Comparison of ENCODE assay signal across 1 cellular context in genomic region chr3:30292192-30292893, GRCh38.
A peak's percentile ranks its signal among the peaks of the same experiment; 100 is the strongest.
TF ChIP-seq lines count a peak whose summit lies in the region.

No MANE protein-coding gene starts in this region.

TF ChIP-seq in HepG2, 621 proteins besides CTCF, POLR2A, EP300 and RAD21 (continued from another document and continues in another):
- TF ChIP-seq GRHL1 (CRISPR knock-in tag; conservative IDR thresholded peaks at IDR 0.05) (no peak), ZNF382 (CRISPR knock-in tag; IDR thresholded peaks at IDR 0.05; ENCODE audit: borderline replicate concordance) (no peak), ZNF609 (CRISPR knock-in tag; IDR thresholded peaks at IDR 0.05; ENCODE audit: borderline replicate concordance) (no peak), JUND (CRISPR knock-in tag; IDR thresholded peaks at IDR 0.05) (0 out of 2 replicates have a peak, but pooled peaks have one; percentile 35), MXD1 (CRISPR knock-in tag; IDR thresholded peaks at IDR 0.05) (no peak), ZFP36L2 (CRISPR knock-in tag; IDR thresholded peaks at IDR 0.05) (no peak), ATF7 (IDR thresholded peaks at IDR 0.05) (peak; percentile 73), ATF7 (CRISPR knock-in tag; IDR thresholded peaks at IDR 0.05) (no peak), ATF3 (CRISPR knock-in tag; IDR thresholded peaks at IDR 0.05) (peak; percentile 90), MTERF4 (CRISPR knock-in tag; IDR thresholded peaks at IDR 0.05) (no peak), NPAS2 (CRISPR knock-in tag; IDR thresholded peaks at IDR 0.05; ENCODE audit: borderline replicate concordance) (no peak), TCF12 (IDR thresholded peaks at IDR 0.05) (no peak), TCF12 (CRISPR knock-in tag; IDR thresholded peaks at IDR 0.05) (no peak), MAF1 (CRISPR knock-in tag; IDR thresholded peaks at IDR 0.05; ENCODE audit: borderline replicate concordance) (no peak), SALL1 (CRISPR knock-in tag; IDR thresholded peaks at IDR 0.05) (no peak; the same call in 1 of the 2 replicates), RELA (CRISPR knock-in tag; IDR thresholded peaks at IDR 0.05) (no peak), FOSL2 (CRISPR knock-in tag; IDR thresholded peaks at IDR 0.05) (peak; percentile 55), SNAPC4 (CRISPR knock-in tag; IDR thresholded peaks at IDR 0.05) (no peak), ZNF264 (CRISPR knock-in tag; IDR thresholded peaks at IDR 0.05) (no peak), PHF5A (CRISPR knock-in tag; IDR thresholded peaks at IDR 0.05; ENCODE audit: low read depth, unreplicated experiment) (no peak), ZNF710 (CRISPR knock-in tag; IDR thresholded peaks at IDR 0.05; ENCODE audit: borderline replicate concordance) (0 out of 2 replicates have a peak, but pooled peaks have one; percentile 52), POGZ (CRISPR knock-in tag; IDR thresholded peaks at IDR 0.05) (peak; percentile 91), MEF2D (CRISPR knock-in tag; IDR thresholded peaks at IDR 0.05) (no peak), MIER3 (CRISPR knock-in tag; IDR thresholded peaks at IDR 0.05; ENCODE audit: borderline replicate concordance) (peak; percentile 66; the same call in 1 of the 2 replicates), HNF1A (IDR thresholded peaks at IDR 0.05; ENCODE audit: low read depth) (no peak), HNF1A (CRISPR knock-in tag; IDR thresholded peaks at IDR 0.05; ENCODE audit: borderline replicate concordance) (no peak), ZNF678 (CRISPR knock-in tag; IDR thresholded peaks at IDR 0.05) (no peak), ATF4 (CRISPR knock-in tag; IDR thresholded peaks at IDR 0.05) (peak in 1 of 2 experiments; percentile 99; a peak in 2 of 4 replicates), MLLT10 (CRISPR knock-in tag; IDR thresholded peaks at IDR 0.05) (no peak), POGK (CRISPR knock-in tag; conservative IDR thresholded peaks at IDR 0.05) (no peak), ZNF597 (CRISPR knock-in tag; IDR thresholded peaks at IDR 0.05) (no peak)
